Comparison of ENCODE assay signal across 8 cellular contexts in genomic region chr15:40693904-40694705, GRCh38. TPM values are rescaled to one million over a fixed set of nuclear protein-coding genes. Genes with fewer than 3 reads are reported as not detected.
A peak's percentile ranks its signal among the peaks of the same experiment; 100 is the strongest.
DNase-seq lines count a peak whose midpoint lies in the region; ATAC-seq, FAIRE-seq and TF ChIP-seq lines count a peak whose summit lies in the region.

No MANE protein-coding gene starts in this region.

- peaks cover 25% of the 10 kb centered on the region for H3K4me1 Mint-ChIP-seq in activated naive CD8-positive, alpha-beta T cell treated with anti-CD3 and anti-CD28 coated beads, Interleukin-2, amount 50 U/mL, for 24 hours

- peaks cover 31% of the 10 kb centered on the region for H3K36me3 Mint-ChIP-seq in activated naive CD8-positive, alpha-beta T cell treated with anti-CD3 and anti-CD28 coated beads, Interleukin-2, amount 50 U/mL, for 24 hours (ENCODE audit: low read depth)

- no peaks in the 10 kb centered on the region for H3K36me3 ChIP-seq in kidney (ENCODE audit: control insufficient read depth in 1 of 2, insufficient read depth in 2 of 2, low read length in 2 of 2)
- H3K36me3 ChIP-seq in testis (ENCODE audit: low read depth, missing control alignments) = no peaks in the 10 kb centered on the region

- H3K9me3 ChIP-seq in kidney (ENCODE audit: control insufficient read depth in 1 of 2, low read length in 2 of 2) (no peaks in the 10 kb centered on the region), testis (no peaks in the 10 kb centered on the region)

- peak; percentile 3 for DNase-seq in NCI-H2227 (lab: John Stamatoyannopoulos, UW; ENCODE audit: unreplicated experiment)
- DNase-seq in NCI-H2227 treated with DMSO at 0.1 percent for 48 hours (lab: John Stamatoyannopoulos, UW) = no peak
- DNase-seq in activated naive CD8-positive, alpha-beta T cell treated with anti-CD3 and anti-CD28 coated beads, Interleukin-2, amount 50 U/mL, for 24 hours = peak; percentile 8
- DNase-seq in kidney = no peak
- peak; percentile 26 for DNase-seq in testis
- no peak for DNase-seq in central memory CD4-positive, alpha-beta T cell
- no peak for DNase-seq in NCI-H1436 (lab: John Stamatoyannopoulos, UW)

- peak overlapping the region; percentile 100 for H3K27ac Mint-ChIP-seq in activated naive CD8-positive, alpha-beta T cell treated with anti-CD3 and anti-CD28 coated beads, Interleukin-2, amount 50 U/mL, for 24 hours

- peak; percentile 12 for ATAC-seq in HG03175 (IDR thresholded peaks at IDR 0.05; ENCODE audit: unreplicated experiment)
- no peak for ATAC-seq in activated naive CD8-positive, alpha-beta T cell treated with anti-CD3 and anti-CD28 coated beads, Interleukin-2, amount 50 U/mL, for 24 hours

- no peaks in the 10 kb centered on the region for H3K9me3 Mint-ChIP-seq in activated naive CD8-positive, alpha-beta T cell treated with anti-CD3 and anti-CD28 coated beads, Interleukin-2, amount 50 U/mL, for 24 hours

- TF ChIP-seq CTCF in kidney (IDR thresholded peaks at IDR 0.05; ENCODE audit: borderline replicate concordance, extremely low read depth, insufficient read depth) = peak; percentile 9
- no peak for TF ChIP-seq CTCF in testis (IDR thresholded peaks at IDR 0.05)

- WGBS in testis, 2 donors = 14 to 23% methylated on average over 32 of the region's 32 CpGs

- no peaks in the 10 kb centered on the region for H3K27me3 ChIP-seq in testis

- peak overlapping the region; percentile 88 to 99 for H3K4me3 ChIP-seq in kidney (ENCODE audit: low read length in 2 of 2)
- peak overlapping the region; percentile 64 to 92 for H3K4me3 ChIP-seq in testis

- no peak for TF ChIP-seq POLR2A in testis (IDR thresholded peaks at IDR 0.05)

- H3K4me1 ChIP-seq in kidney (ENCODE audit: control insufficient read depth in 1 of 2, insufficient read depth in 1 of 2, low read depth in 1 of 2, low read length in 2 of 2) = peaks cover 6 to 16% of the 10 kb centered on the region in 2 donors
- H3K4me1 ChIP-seq in testis = peaks cover 12% of the 10 kb centered on the region

- peak overlapping the region; percentile 96 to 98 for H3K9ac ChIP-seq in kidney (ENCODE audit: low read length in 2 of 2)

- H3K4me3 Mint-ChIP-seq in activated naive CD8-positive, alpha-beta T cell treated with anti-CD3 and anti-CD28 coated beads, Interleukin-2, amount 50 U/mL, for 24 hours = peak overlapping the region; percentile 100

- FAIRE-seq in kidney (lab: Jason Lieb, UNC) = no peak

- intact Hi-C loops in kidney (cut with DNase I) (no loop called here), testis (cut with DNase I; ENCODE audit: low total_unique reads) (no loop called here)

- H3K27me3 Mint-ChIP-seq in activated naive CD8-positive, alpha-beta T cell treated with anti-CD3 and anti-CD28 coated beads, Interleukin-2, amount 50 U/mL, for 24 hours = no peaks in the 10 kb centered on the region

- peak overlapping the region; percentile 99 for H3K27ac ChIP-seq in kidney (ENCODE audit: low read depth in 2 of 2, low read length in 2 of 2)
- H3K27ac ChIP-seq in testis = peak overlapping the region; percentile 99 to 100

RNA-seq across cellular contexts. Expression of gene RAD51, which starts 0.9 kb away (rescaled TPM):
- total RNA-seq in kidney (1.1 TPM), testis (10 to 100 TPM; 13.8 to 16.9 TPM)
- polyA plus RNA-seq in kidney (ENCODE audit: insufficient read depth, low read depth, low replicate concordance) (not detected), testis (ENCODE audit: insufficient read depth, low read depth, low replicate concordance) (76.1 TPM)

Comparison
In these comparisons a context has a peak if more than half of its experiments do, and no peak if none do; other contexts are left out.
1. DNase-seq: peak in NCI-H2227 (single experiment), activated naive CD8-positive, alpha-beta T cell treated with anti-CD3 and anti-CD28 coated beads, Interleukin-2, amount 50 U/mL, for 24 hours (single experiment) and testis (single experiment); none in NCI-H2227 treated with DMSO at 0.1 percent for 48 hours (single experiment), kidney (single experiment), central memory CD4-positive, alpha-beta T cell (single experiment) and NCI-H1436 (single experiment).